ENCODE assay signal across 16 cellular contexts in genomic region chr13:59038824-59039223, GRCh38.
DNase-seq lines count a peak whose midpoint lies in the region; ATAC-seq and TF ChIP-seq lines count a peak whose summit lies in the region.
"Had no signal": no experiment of that assay in that cellular context is flagged by ENCODE, and none has a peak within 500 bp of the region (broad histone marks: within the 10 kb centered on the region; RNA-seq: fewer than 3 reads in every experiment).

No MANE protein-coding gene starts in this region.

- H3K36me3 ChIP-seq in testis (ENCODE audit: low read depth, missing control alignments): no peaks in the 10 kb centered on the region
- H3K36me3 ChIP-seq: left lung, tibial artery had no signal

- no peak overlapping the region for H3K27ac Mint-ChIP-seq in activated T-helper 2 cell treated with anti-CD3 and anti-CD28 coated beads, Interferon-gamma antibody, Interleukin-2, Interleukin-4, amounts not matched to agents 10 μg/mL and 5 μg/mL and 100 μg/mL, durations not matched to agents 14 hours and 24 hours and 36 hours
- H3K27ac Mint-ChIP-seq: brain, natural killer cell had no signal

- H3K4me3 ChIP-seq in testis: no peak overlapping the region
- H3K4me3 ChIP-seq: left lung, skin epidermis, tibial artery had no signal

- H3K27me3 ChIP-seq in foreskin keratinocyte (no peaks in the 10 kb centered on the region), testis (no peaks in the 10 kb centered on the region)
- H3K27me3 ChIP-seq: left lung, tibial artery had no signal

- H3K36me3 Mint-ChIP-seq in activated T-helper 2 cell treated with anti-CD3 and anti-CD28 coated beads, Interferon-gamma antibody, Interleukin-2, Interleukin-4, amounts not matched to agents 10 μg/mL and 5 μg/mL and 100 μg/mL, durations not matched to agents 14 hours and 24 hours and 36 hours (ENCODE audit: low read depth): no peaks in the 10 kb centered on the region
- H3K36me3 Mint-ChIP-seq: brain, natural killer cell had no signal

- no peaks in the 10 kb centered on the region for H3K9me3 ChIP-seq in testis
- H3K9me3 ChIP-seq: tibial artery had no signal

- H3K27ac ChIP-seq in foreskin keratinocyte (no peak overlapping the region), testis (no peak overlapping the region)
- H3K27ac ChIP-seq: left lung, skin epidermis, tibial artery had no signal

- no peak overlapping the region for H3K4me3 Mint-ChIP-seq in activated T-helper 2 cell treated with anti-CD3 and anti-CD28 coated beads, Interferon-gamma antibody, Interleukin-2, Interleukin-4, amounts not matched to agents 10 μg/mL and 5 μg/mL and 100 μg/mL, durations not matched to agents 14 hours and 24 hours and 36 hours (ENCODE audit: low read depth)
- H3K4me3 Mint-ChIP-seq: brain, natural killer cell had no signal

- TF ChIP-seq POLR2A in testis (IDR thresholded peaks at IDR 0.05): no peak

- DNase-seq in NCI-H510A treated with DMSO at 0.1 percent for 48 hours (lab: John Stamatoyannopoulos, UW) (peak; percentile 19), NCI-H510A (lab: John Stamatoyannopoulos, UW) (no peak), RKO (ENCODE audit: low spot score) (peak; percentile 32), foreskin keratinocyte (peak; percentile 1 to 35), T1000 (lab: John Stamatoyannopoulos, UW) (no peak), testis (no peak), islet precursor cell (no peak)
- no peak for DNase-seq in activated T-helper 2 cell treated with anti-CD3 and anti-CD28 coated beads, Interferon-gamma antibody, Interleukin-2, Interleukin-4, amounts not matched to agents 10 μg/mL and 5 μg/mL and 100 μg/mL, durations not matched to agents 14 hours and 24 hours and 36 hours (ENCODE audit: low spot score)
- DNase-seq: activated CD4-positive, alpha-beta T cell treated with anti-CD3 and anti-CD28 coated beads, Interleukin-2, amount 50 U/mL, for 48 hours; left lung; natural killer cell; NCI-H187 treated with DMSO at 0.1 percent for 48 hours; RPMI8226; tibial artery had no signal

- H3K9me3 Mint-ChIP-seq in activated T-helper 2 cell treated with anti-CD3 and anti-CD28 coated beads, Interferon-gamma antibody, Interleukin-2, Interleukin-4, amounts not matched to agents 10 μg/mL and 5 μg/mL and 100 μg/mL, durations not matched to agents 14 hours and 24 hours and 36 hours: no peaks in the 10 kb centered on the region

- H3K4me1 ChIP-seq in foreskin keratinocyte (no peaks in the 10 kb centered on the region), testis (no peaks in the 10 kb centered on the region)
- H3K4me1 ChIP-seq: left lung, tibial artery had no signal

- intact Hi-C loops in testis (cut with DNase I; ENCODE audit: low total_unique reads): no loop called here
- intact Hi-C loops in activated T-helper 2 cell treated with anti-CD3 and anti-CD28 coated beads, Interferon-gamma antibody, Interleukin-2, Interleukin-4, amounts not matched to agents 10 μg/mL and 5 μg/mL and 100 μg/mL, durations not matched to agents 14 hours and 24 hours and 36 hours (cut with micrococcal nuclease): no loop called here

- no peak for TF ChIP-seq CTCF in foreskin keratinocyte (conservative IDR thresholded peaks at IDR 0.05)
- TF ChIP-seq CTCF in testis (IDR thresholded peaks at IDR 0.05): no peak

- WGBS in testis, 2 donors: 75 to 94% methylated on average over 1 of the region's 1 CpG

- H3K27me3 Mint-ChIP-seq in activated T-helper 2 cell treated with anti-CD3 and anti-CD28 coated beads, Interferon-gamma antibody, Interleukin-2, Interleukin-4, amounts not matched to agents 10 μg/mL and 5 μg/mL and 100 μg/mL, durations not matched to agents 14 hours and 24 hours and 36 hours (ENCODE audit: low read depth): no peaks in the 10 kb centered on the region

- peak; percentile 44 for ATAC-seq in foreskin keratinocyte
- ATAC-seq: left lung, natural killer cell had no signal

- no peaks in the 10 kb centered on the region for H3K4me1 Mint-ChIP-seq in activated T-helper 2 cell treated with anti-CD3 and anti-CD28 coated beads, Interferon-gamma antibody, Interleukin-2, Interleukin-4, amounts not matched to agents 10 μg/mL and 5 μg/mL and 100 μg/mL, durations not matched to agents 14 hours and 24 hours and 36 hours (ENCODE audit: low read depth)
- H3K4me1 Mint-ChIP-seq: brain, natural killer cell had no signal

Comparison
In these comparisons a context has a peak if more than half of its experiments do, and no peak if none do; other contexts are left out.
1. DNase-seq: peak in NCI-H510A treated with DMSO at 0.1 percent for 48 hours (single experiment), RKO (single experiment) and foreskin keratinocyte (2 of 2); none in NCI-H510A (single experiment), T1000 (single experiment), testis (single experiment), activated T-helper 2 cell treated with anti-CD3 and anti-CD28 coated beads, Interferon-gamma antibody, Interleukin-2, Interleukin-4, amounts not matched to agents 10 μg/mL and 5 μg/mL and 100 μg/mL, durations not matched to agents 14 hours and 24 hours and 36 hours (single experiment) and islet precursor cell (single experiment).